In genomic region chr2:226631671-226632070, GRCh38 we compare ENCODE assay signal across 18 cellular contexts.
A peak's percentile ranks its signal among the peaks of the same experiment; 100 is the strongest.
DNase-seq lines count a peak whose midpoint lies in the region; ATAC-seq and TF ChIP-seq lines count a peak whose summit lies in the region.
"Had no signal": no experiment of that assay in that cellular context is flagged by ENCODE, and none has a peak within 500 bp of the region (broad histone marks: within the 10 kb centered on the region; RNA-seq: fewer than 3 reads in every experiment).

No MANE protein-coding gene starts in this region.

- H4K20me1 ChIP-seq in osteoblast (ENCODE audit: insufficient read depth, low read length), result no peaks in the 10 kb centered on the region

- ATAC-seq in Right ventricle myocardium superior (ENCODE audit: poor library complexity) (peak; percentile 66), right cardiac atrium (peak; percentile 56 to 92)
- ATAC-seq in stimulated activated naive CD8-positive, alpha-beta T cell treated with anti-CD3 and anti-CD28 coated beads, Interleukin-15, Interleukin-2, amounts not matched to agents 100 U/mL and 50 U/mL, for 24 hours, result no peak
- ATAC-seq: lower lobe of right lung had no signal

- WGBS in right cardiac atrium, result 30% methylated on average over 6 of the region's 6 CpGs

- intact Hi-C loops in Right ventricle myocardium superior (cut with DNase I), result no loop called here
- intact Hi-C loops in right cardiac atrium (cut with DNase I), result no loop called here
- intact Hi-C loops in posterior cingulate gyrus (cut with DNase I), result no loop called here

- DNase-seq in Right ventricle myocardium superior (no peak), right atrium auricular region (ENCODE audit: low spot score) (no peak), right cardiac atrium (peak in 1 of 3 donors; percentile 16), osteoblast (ENCODE audit: insufficient read length, low spot score, missing footprints) (no peak), posterior cingulate gyrus (no peak), medulla oblongata (ENCODE audit: extremely low spot score) (no peak)
- DNase-seq in stimulated activated naive CD8-positive, alpha-beta T cell treated with anti-CD3 and anti-CD28 coated beads, Interleukin-15, Interleukin-2, amounts not matched to agents 100 U/mL and 50 U/mL, for 24 hours, result no peak
- no peak for DNase-seq in activated CD8-positive, alpha-beta memory T cell treated with anti-CD3 and anti-CD28 coated beads, Interleukin-2, amount 50 U/mL, for 48 hours
- DNase-seq: activated CD4-positive, alpha-beta T cell treated with anti-CD3 and anti-CD28 coated beads for 1 hour; C1 segment of cervical spinal cord; DMS 273 treated with DMSO at 0.1 percent for 48 hours; effector CD8-positive, alpha-beta T cell; foreskin melanocyte; lower lobe of right lung; NCI-H2171; NCI-H748 treated with DMSO at 0.1 percent for 48 hours; PC-9 had no signal

- H3K79me2 ChIP-seq in osteoblast (ENCODE audit: insufficient read depth, low read length), result no peaks in the 10 kb centered on the region

- no peaks in the 10 kb centered on the region for H3K9me3 ChIP-seq in right atrium auricular region
- no peaks in the 10 kb centered on the region for H3K9me3 ChIP-seq in right cardiac atrium (ENCODE audit: control insufficient read depth, low read length)
- H3K9me3 ChIP-seq in osteoblast (ENCODE audit: low read depth, low read length), result no peaks in the 10 kb centered on the region
- H3K9me3 ChIP-seq: lower lobe of right lung had no signal

- H3K4me3 ChIP-seq in right atrium auricular region, result no peak overlapping the region
- H3K4me3 ChIP-seq in right cardiac atrium (ENCODE audit: low read length), result no peak overlapping the region
- H3K4me3 ChIP-seq in osteoblast (ENCODE audit: insufficient read depth, low read length), result no peak overlapping the region
- H3K4me3 ChIP-seq: lower lobe of right lung, PC-9 had no signal

- H2AFZ ChIP-seq in osteoblast (ENCODE audit: low read length), result peak overlapping the region; percentile 71
- H2AFZ ChIP-seq: PC-9 had no signal

- no peak overlapping the region for H3K4me2 ChIP-seq in osteoblast (ENCODE audit: insufficient read depth, low read length)
- H3K4me2 ChIP-seq: PC-9 had no signal

- H3K27ac ChIP-seq in right atrium auricular region (peak overlapping the region in 1 of 2 donors; percentile 65), right cardiac atrium (ENCODE audit: low read length) (peak overlapping the region; percentile 29), osteoblast (ENCODE audit: low read depth, low read length) (no peak overlapping the region)
- H3K27ac ChIP-seq: HL-60, lower lobe of right lung, PC-9 had no signal

- H3K36me3 ChIP-seq in right atrium auricular region (no peaks in the 10 kb centered on the region), osteoblast (ENCODE audit: insufficient read depth, low read length) (no peaks in the 10 kb centered on the region)
- H3K36me3 ChIP-seq: lower lobe of right lung had no signal

- H3K4me1 ChIP-seq in right atrium auricular region (no peaks in the 10 kb centered on the region), right cardiac atrium (ENCODE audit: control insufficient read depth, insufficient read depth, low read length) (no peaks in the 10 kb centered on the region), osteoblast (ENCODE audit: insufficient read depth, low read length) (no peaks in the 10 kb centered on the region)
- H3K4me1 ChIP-seq: lower lobe of right lung had no signal

- no peak for TF ChIP-seq CTCF in right atrium auricular region (IDR thresholded peaks at IDR 0.05)
- TF ChIP-seq CTCF in osteoblast (IDR thresholded peaks at IDR 0.05; ENCODE audit: extremely low read depth, low read depth, low read length), result no peak

- H3K27me3 ChIP-seq in right atrium auricular region, result no peaks in the 10 kb centered on the region
- no peaks in the 10 kb centered on the region for H3K27me3 ChIP-seq in right cardiac atrium (ENCODE audit: control insufficient read depth, insufficient read depth)
- no peaks in the 10 kb centered on the region for H3K27me3 ChIP-seq in osteoblast (ENCODE audit: insufficient read depth, low read length)
